ENCODE assay signal across 24 cellular contexts in the genomic region with DNA sequence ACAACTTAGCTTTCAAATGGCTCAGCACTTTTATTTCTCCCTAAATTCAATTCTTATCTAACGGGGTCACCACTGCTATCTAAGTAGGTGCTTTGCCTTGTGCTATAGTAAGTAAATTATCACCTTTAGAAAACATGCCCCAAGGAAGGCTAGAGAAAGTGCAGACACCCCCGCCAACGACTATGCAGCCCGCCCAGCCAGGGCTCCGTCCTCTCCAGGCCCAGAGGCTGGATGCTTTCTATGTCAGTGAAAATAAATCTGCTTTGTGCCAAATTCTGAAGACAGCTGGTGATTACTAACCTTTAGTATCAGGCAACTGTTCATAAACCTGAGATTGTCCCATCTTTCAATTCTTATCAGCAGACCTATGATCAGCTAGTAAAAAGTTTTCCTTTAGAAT. TPM values are rescaled to one million over a fixed set of nuclear protein-coding genes. Genes with fewer than 3 reads are reported as not detected.
"Had no signal": no experiment of that assay in that cellular context is flagged by ENCODE, and none has a peak within 500 bp of the region (broad histone marks: within the 10 kb centered on the region; RNA-seq: fewer than 3 reads in every experiment).

No MANE protein-coding gene starts in this region.

- H3K9me3 ChIP-seq: breast epithelium had no signal

- H3K36me3 ChIP-seq: breast epithelium, Peyer's patch had no signal

- ATAC-seq: activated CD8-positive, alpha-beta T cell treated with anti-CD3 and anti-CD28 coated beads for 36 hours; activated T-cell treated with anti-CD3 and anti-CD28 coated beads, Interleukin-2, amount 50 U/mL, for 72 hours had no signal

- H3K4me1 ChIP-seq: breast epithelium, Peyer's patch had no signal

- H3K4me3 ChIP-seq: breast epithelium, Peyer's patch had no signal

- H3K27ac ChIP-seq: breast epithelium, Peyer's patch, RWPE1 had no signal

- H3K27me3 ChIP-seq: breast epithelium, Peyer's patch had no signal

- DNase-seq: activated CD4-positive, CD25-positive, alpha-beta regulatory T cell; activated CD8-positive, alpha-beta memory T cell treated with anti-CD3 and anti-CD28 coated beads, Interleukin-2, amount 50 U/mL, for 4 hours; activated CD8-positive, alpha-beta T cell treated with anti-CD3 and anti-CD28 coated beads for 36 hours; activated gamma-delta T cell treated with Interleukin-2 at 50 U/mL for 16 hours; activated naive CD4-positive, alpha-beta T cell treated with anti-CD3 and anti-CD28 coated beads, Interleukin-2, amount 10 ng/mL, durations not matched to agents 7 days and 5 days; activated naive CD8-positive, alpha-beta T cell treated with anti-CD3 and anti-CD28 coated beads for 36 hours; activated T-cell treated with anti-CD3 and anti-CD28 coated beads, Interleukin-2, amount 50 U/mL, for 72 hours; aorta; IMR-90; Kasumi-1; KBM-7; NCI-H1105 treated with DMSO at 0.1 percent for 48 hours; NCI-H1436 treated with DMSO at 0.1 percent for 48 hours; NCI-H187; NCI-H2081; NCI-H226; NCI-H526; Peyer's patch; SHP77 treated with DMSO at 0.1 percent for 48 hours; T-helper 1 cell had no signal

RNA-seq across cellular contexts. Expression of a gene that starts 14.3 kb away (rescaled TPM):
- total RNA-seq: activated T-helper 2 cell treated with anti-CD3 and anti-CD28 coated beads, Interferon-gamma antibody, Interleukin-2, Interleukin-4, amounts not matched to agents 10 μg/mL and 5 μg/mL and 100 μg/mL, durations not matched to agents 14 hours and 24 hours and 36 hours; IMR-90; T-helper 2 cell treated with Interferon-gamma antibody and Interleukin-4, amounts not matched to agents 100 ng/mL and 5 ng/mL, for 36 hours had no signal
- polyA plus RNA-seq: IMR-90 had no signal
